Comparison of ENCODE assay signal across 17 cellular contexts in genomic region chrX:142084611-142085010, GRCh38.
"Had no signal": no experiment of that assay in that cellular context is flagged by ENCODE, and none has a peak within 500 bp of the region (broad histone marks: within the 10 kb centered on the region; RNA-seq: fewer than 3 reads in every experiment).

No MANE protein-coding gene starts in this region.

- DNase-seq: effector CD4-positive, alpha-beta T cell; endodermal cell; foreskin keratinocyte; head of caudate nucleus; left colon; mesendoderm; naive B cell; occipital lobe; pancreas; right cardiac atrium; small intestine; stimulated activated CD4-positive, alpha-beta T cell treated with anti-CD3 and anti-CD28 coated beads, Interleukin-2, amount 100 ng/mL, for 48 hours; stimulated activated naive CD4-positive, alpha-beta T cell treated with Interleukin-2 at 50 U/mL for 16 hours; trophoblast cell had no signal

- H3K9me3 ChIP-seq: pancreas had no signal

- H3K27ac ChIP-seq: coronary artery, foreskin keratinocyte, hepatocyte, pancreas had no signal

- H3K4me2 ChIP-seq: hepatocyte had no signal

- ATAC-seq: esophagus mucosa, foreskin keratinocyte, left colon, pancreas, right cardiac atrium had no signal

- H3K4me3 ChIP-seq: coronary artery, hepatocyte, pancreas had no signal

- H3K4me1 ChIP-seq: foreskin keratinocyte, pancreas had no signal
